ENCODE assay signal across 24 cellular contexts in the genomic region with DNA sequence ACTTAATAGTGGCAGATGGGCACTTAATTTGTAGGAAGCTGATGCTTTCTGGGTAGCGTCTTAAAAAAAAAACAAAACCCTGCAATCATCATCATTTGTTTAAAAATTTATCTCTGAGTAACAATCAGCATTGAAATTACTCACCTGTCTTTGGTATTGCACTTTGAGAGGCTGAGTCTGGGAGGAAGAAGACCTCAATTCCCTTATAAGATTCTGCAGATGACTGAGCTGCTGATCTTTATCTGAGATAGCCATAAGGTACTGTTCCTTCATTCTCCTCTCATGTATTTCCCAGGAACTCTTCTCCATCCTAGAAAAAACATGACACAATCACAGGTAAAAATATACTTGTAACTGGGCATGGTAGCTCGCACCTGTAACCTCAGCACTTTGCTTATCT. TPM values are rescaled to one million over a fixed set of nuclear protein-coding genes. Genes with fewer than 3 reads are reported as not detected.
"Had no signal": no experiment of that assay in that cellular context is flagged by ENCODE, and none has a peak within 500 bp of the region (broad histone marks: within the 10 kb centered on the region; RNA-seq: fewer than 3 reads in every experiment).

No MANE protein-coding gene starts in this region.

- H3K4me3 Mint-ChIP-seq: dendritic cell treated with granulocyte-macrophage colony-stimulating factor and Interleukin-4, amounts not matched to agents 40 ng/mL and 50 ng/mL, for 4 days; effector memory CD8-positive, alpha-beta T cell; endodermal cell; mesothelial cell of epicardium; naive B cell; naive thymus-derived CD8-positive, alpha-beta T cell had no signal

- FAIRE-seq: endometrium, frontal cortex, islet of Langerhans, keratinocyte had no signal

- H3K9me3 Mint-ChIP-seq: dendritic cell treated with granulocyte-macrophage colony-stimulating factor and Interleukin-4, amounts not matched to agents 40 ng/mL and 50 ng/mL, for 4 days; effector memory CD8-positive, alpha-beta T cell; endodermal cell; mesothelial cell of epicardium; naive B cell; naive thymus-derived CD8-positive, alpha-beta T cell had no signal

- H3K27ac Mint-ChIP-seq: dendritic cell treated with granulocyte-macrophage colony-stimulating factor and Interleukin-4, amounts not matched to agents 40 ng/mL and 50 ng/mL, for 4 days; effector memory CD8-positive, alpha-beta T cell; endodermal cell; mesothelial cell of epicardium; naive thymus-derived CD8-positive, alpha-beta T cell had no signal

- DNase-seq: colonic mucosa; cortex of kidney; effector CD8-positive, alpha-beta T cell; effector memory CD8-positive, alpha-beta T cell; endodermal cell; foreskin keratinocyte; head of caudate nucleus; heart right ventricle; hippocampal formation; left cardiac atrium; left lung; left ventricle myocardium superior; lower lobe of right lung; mesenchymal stem cell; mucosa of descending colon; naive B cell; naive thymus-derived CD8-positive, alpha-beta T cell had no signal

- H3K4me1 Mint-ChIP-seq: endodermal cell, mesothelial cell of epicardium had no signal

- H3K27me3 Mint-ChIP-seq: dendritic cell treated with granulocyte-macrophage colony-stimulating factor and Interleukin-4, amounts not matched to agents 40 ng/mL and 50 ng/mL, for 4 days; effector memory CD8-positive, alpha-beta T cell; naive B cell; naive thymus-derived CD8-positive, alpha-beta T cell had no signal

RNA-seq across cellular contexts. Expression of a gene that starts 16.4 kb away (rescaled TPM):
- total RNA-seq: myocyte had no signal
